Comparison of ENCODE assay signal across 1 cellular context in genomic region chr5:14818931-14819790, GRCh38.
TF ChIP-seq lines count a peak whose summit lies in the region.

No MANE protein-coding gene starts in this region.

TF ChIP-seq in GM12878, 131 proteins besides CTCF, POLR2A, EP300 and RAD21:
- TF ChIP-seq, protein P1, sequence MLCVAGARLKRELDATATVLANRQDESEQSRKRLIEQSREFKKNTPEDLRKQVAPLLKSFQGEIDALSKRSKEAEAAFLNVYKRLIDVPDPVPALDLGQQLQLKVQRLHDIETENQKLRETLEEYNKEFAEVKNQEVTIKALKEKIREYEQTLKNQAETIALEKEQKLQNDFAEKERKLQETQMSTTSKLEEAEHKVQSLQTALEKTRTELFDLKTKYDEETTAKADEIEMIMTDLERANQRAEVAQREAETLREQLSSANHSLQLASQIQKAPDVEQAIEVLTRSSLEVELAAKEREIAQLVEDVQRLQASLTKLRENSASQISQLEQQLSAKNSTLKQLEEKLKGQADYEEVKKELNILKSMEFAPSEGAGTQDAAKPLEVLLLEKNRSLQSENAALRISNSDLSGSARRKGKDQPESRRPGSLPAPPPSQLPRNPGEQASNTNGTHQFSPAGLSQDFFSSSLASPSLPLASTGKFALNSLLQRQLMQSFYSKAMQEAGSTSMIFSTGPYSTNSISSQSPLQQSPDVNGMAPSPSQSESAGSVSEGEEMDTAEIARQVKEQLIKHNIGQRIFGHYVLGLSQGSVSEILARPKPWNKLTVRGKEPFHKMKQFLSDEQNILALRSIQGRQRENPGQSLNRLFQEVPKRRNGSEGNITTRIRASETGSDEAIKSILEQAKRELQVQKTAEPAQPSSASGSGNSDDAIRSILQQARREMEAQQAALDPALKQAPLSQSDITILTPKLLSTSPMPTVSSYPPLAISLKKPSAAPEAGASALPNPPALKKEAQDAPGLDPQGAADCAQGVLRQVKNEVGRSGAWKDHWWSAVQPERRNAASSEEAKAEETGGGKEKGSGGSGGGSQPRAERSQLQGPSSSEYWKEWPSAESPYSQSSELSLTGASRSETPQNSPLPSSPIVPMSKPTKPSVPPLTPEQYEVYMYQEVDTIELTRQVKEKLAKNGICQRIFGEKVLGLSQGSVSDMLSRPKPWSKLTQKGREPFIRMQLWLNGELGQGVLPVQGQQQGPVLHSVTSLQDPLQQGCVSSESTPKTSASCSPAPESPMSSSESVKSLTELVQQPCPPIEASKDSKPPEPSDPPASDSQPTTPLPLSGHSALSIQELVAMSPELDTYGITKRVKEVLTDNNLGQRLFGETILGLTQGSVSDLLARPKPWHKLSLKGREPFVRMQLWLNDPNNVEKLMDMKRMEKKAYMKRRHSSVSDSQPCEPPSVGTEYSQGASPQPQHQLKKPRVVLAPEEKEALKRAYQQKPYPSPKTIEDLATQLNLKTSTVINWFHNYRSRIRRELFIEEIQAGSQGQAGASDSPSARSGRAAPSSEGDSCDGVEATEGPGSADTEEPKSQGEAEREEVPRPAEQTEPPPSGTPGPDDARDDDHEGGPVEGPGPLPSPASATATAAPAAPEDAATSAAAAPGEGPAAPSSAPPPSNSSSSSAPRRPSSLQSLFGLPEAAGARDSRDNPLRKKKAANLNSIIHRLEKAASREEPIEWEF (IDR thresholded peaks at IDR 0.05; ENCODE audit: insufficient replicate concordance, low read depth, low read length), result no peak
- TF ChIP-seq CREM (IDR thresholded peaks at IDR 0.05; ENCODE audit: low read depth), result no peak
- no peak for TF ChIP-seq SIN3A (IDR thresholded peaks at IDR 0.05; ENCODE audit: low read depth, low read length)
- no peak for TF ChIP-seq TCF7 (IDR thresholded peaks at IDR 0.05; ENCODE audit: borderline replicate concordance)
- no peak for TF ChIP-seq RBBP5 (conservative IDR thresholded peaks at IDR 0.05)
- no peak for TF ChIP-seq TBL1XR1 (IDR thresholded peaks at IDR 0.05; ENCODE audit: low read depth, low read length)
- no peak for TF ChIP-seq E2F8 (IDR thresholded peaks at IDR 0.05; ENCODE audit: low read depth, partially characterized antibody)
- TF ChIP-seq PAX5 (IDR thresholded peaks at IDR 0.05; ENCODE audit: borderline replicate concordance, low read depth, low read length), result no peak
- TF ChIP-seq, protein P2, sequence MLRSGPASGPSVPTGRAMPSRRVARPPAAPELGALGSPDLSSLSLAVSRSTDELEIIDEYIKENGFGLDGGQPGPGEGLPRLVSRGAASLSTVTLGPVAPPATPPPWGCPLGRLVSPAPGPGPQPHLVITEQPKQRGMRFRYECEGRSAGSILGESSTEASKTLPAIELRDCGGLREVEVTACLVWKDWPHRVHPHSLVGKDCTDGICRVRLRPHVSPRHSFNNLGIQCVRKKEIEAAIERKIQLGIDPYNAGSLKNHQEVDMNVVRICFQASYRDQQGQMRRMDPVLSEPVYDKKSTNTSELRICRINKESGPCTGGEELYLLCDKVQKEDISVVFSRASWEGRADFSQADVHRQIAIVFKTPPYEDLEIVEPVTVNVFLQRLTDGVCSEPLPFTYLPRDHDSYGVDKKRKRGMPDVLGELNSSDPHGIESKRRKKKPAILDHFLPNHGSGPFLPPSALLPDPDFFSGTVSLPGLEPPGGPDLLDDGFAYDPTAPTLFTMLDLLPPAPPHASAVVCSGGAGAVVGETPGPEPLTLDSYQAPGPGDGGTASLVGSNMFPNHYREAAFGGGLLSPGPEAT (IDR thresholded peaks at IDR 0.05; ENCODE audit: low read depth), result no peak
- no peak for TF ChIP-seq MXI1 (IDR thresholded peaks at IDR 0.05; ENCODE audit: low read depth, low read length)
- TF ChIP-seq BMI1 (IDR thresholded peaks at IDR 0.05; ENCODE audit: borderline replicate concordance), result no peak
- no peak for TF ChIP-seq SMAD1 (IDR thresholded peaks at IDR 0.05; ENCODE audit: low read depth, partially characterized antibody)
- TF ChIP-seq, protein P3, sequence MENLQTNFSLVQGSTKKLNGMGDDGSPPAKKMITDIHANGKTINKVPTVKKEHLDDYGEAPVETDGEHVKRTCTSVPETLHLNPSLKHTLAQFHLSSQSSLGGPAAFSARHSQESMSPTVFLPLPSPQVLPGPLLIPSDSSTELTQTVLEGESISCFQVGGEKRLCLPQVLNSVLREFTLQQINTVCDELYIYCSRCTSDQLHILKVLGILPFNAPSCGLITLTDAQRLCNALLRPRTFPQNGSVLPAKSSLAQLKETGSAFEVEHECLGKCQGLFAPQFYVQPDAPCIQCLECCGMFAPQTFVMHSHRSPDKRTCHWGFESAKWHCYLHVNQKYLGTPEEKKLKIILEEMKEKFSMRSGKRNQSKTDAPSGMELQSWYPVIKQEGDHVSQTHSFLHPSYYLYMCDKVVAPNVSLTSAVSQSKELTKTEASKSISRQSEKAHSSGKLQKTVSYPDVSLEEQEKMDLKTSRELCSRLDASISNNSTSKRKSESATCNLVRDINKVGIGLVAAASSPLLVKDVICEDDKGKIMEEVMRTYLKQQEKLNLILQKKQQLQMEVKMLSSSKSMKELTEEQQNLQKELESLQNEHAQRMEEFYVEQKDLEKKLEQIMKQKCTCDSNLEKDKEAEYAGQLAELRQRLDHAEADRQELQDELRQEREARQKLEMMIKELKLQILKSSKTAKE (IDR thresholded peaks at IDR 0.05; ENCODE audit: low read depth, poor library complexity, severe bottlenecking), result no peak
- no peak for TF ChIP-seq NFYA (IDR thresholded peaks at IDR 0.05; ENCODE audit: borderline replicate concordance, low read depth, low read length)
- TF ChIP-seq SP1 (IDR thresholded peaks at IDR 0.05; ENCODE audit: low read depth, low read length), result no peak
- no peak for TF ChIP-seq NFXL1 (IDR thresholded peaks at IDR 0.05; ENCODE audit: borderline replicate concordance)
- no peak for TF ChIP-seq ZZZ3 (IDR thresholded peaks at IDR 0.05; ENCODE audit: control insufficient read depth, insufficient read length, low read depth)
